Comparison of ENCODE assay signal across 24 cellular contexts in genomic region chr3:46918202-46918601, GRCh38. TPM values are rescaled to one million over a fixed set of nuclear protein-coding genes. Genes with fewer than 3 reads are reported as not detected.
"Had no signal": no experiment of that assay in that cellular context is flagged by ENCODE, and none has a peak within 500 bp of the region (broad histone marks: within the 10 kb centered on the region; RNA-seq: fewer than 3 reads in every experiment).

No MANE protein-coding gene starts in this region.

- H3K9me3 ChIP-seq: colonic mucosa, neutrophil, sigmoid colon, testis, tibial nerve, upper lobe of right lung, vagina had no signal

- H3K4me3 ChIP-seq: colonic mucosa, heart left ventricle, lung, right atrium auricular region, sigmoid colon, skin epidermis, testis, tibial nerve, upper lobe of right lung, vagina had no signal

- H3K27me3 ChIP-seq: colonic mucosa, heart left ventricle, neutrophil, right atrium auricular region, sigmoid colon, testis, tibial nerve, upper lobe of right lung, vagina had no signal

- ATAC-seq: heart left ventricle; left colon; left ventricle myocardium superior; stimulated activated naive CD8-positive, alpha-beta T cell treated with anti-CD3 and anti-CD28 coated beads, Interleukin-15, Interleukin-2, amounts not matched to agents 100 U/mL and 50 U/mL, for 24 hours; upper lobe of right lung had no signal

- DNase-seq: colonic mucosa; effector CD8-positive, alpha-beta T cell; foreskin melanocyte; heart left ventricle; hippocampal formation; left colon; left ventricle myocardium superior; mesenchymal stem cell; midbrain; naive B cell; stimulated activated CD4-positive, alpha-beta T cell treated with anti-CD3 and anti-CD28 coated beads, Interleukin-12 subunit alpha, Interleukin-12 subunit beta, amount 100 ng/mL, for 4 hours; stimulated activated naive CD8-positive, alpha-beta T cell treated with anti-CD3 and anti-CD28 coated beads, Interleukin-15, Interleukin-2, amounts not matched to agents 100 U/mL and 50 U/mL, for 24 hours; testis; upper lobe of right lung had no signal

- H3K27me3 Mint-ChIP-seq: naive B cell had no signal

- H3K4me1 ChIP-seq: colonic mucosa, testis, upper lobe of right lung had no signal

- H3K27ac ChIP-seq: colonic mucosa, heart left ventricle, neutrophil, right atrium auricular region, sigmoid colon, skin epidermis, testis, tibial nerve, upper lobe of right lung, vagina had no signal

RNA-seq across cellular contexts. Expression of gene PTH1R, which starts 40.7 kb away (rescaled TPM):
- total RNA-seq: glomerular endothelial cell had no signal
- polyA plus RNA-seq: neural cell had no signal

RNA-seq across cellular contexts. Expression of gene MYL3, which starts 55.0 kb away (rescaled TPM):
- total RNA-seq: dermis microvascular lymphatic vessel endothelial cell, glomerular endothelial cell, vagina had no signal
